1 cellular context compared by ENCODE assay signal in the genomic region with DNA sequence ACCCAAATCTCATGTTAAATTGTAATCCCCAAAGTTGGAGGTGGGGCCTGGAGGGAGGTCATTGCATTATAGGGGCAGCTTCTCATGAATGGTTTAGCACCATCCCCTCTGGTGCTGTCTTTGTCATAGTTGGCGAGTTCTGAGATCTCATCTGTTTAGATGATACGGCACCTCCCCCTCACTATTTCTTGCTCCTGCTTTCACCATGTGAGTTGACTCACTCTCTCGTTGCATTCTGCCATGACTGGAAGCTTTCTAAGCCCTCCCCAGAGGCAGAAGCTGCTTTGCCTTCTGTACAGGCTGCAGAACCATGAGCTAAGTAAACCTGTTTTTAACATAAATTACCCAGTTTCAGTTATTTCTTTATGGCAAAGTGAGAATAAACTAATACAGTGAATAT.
TF ChIP-seq lines count a peak whose summit lies in the region.

No MANE protein-coding gene starts in this region.

TF ChIP-seq in K562, 482 proteins besides CTCF, POLR2A, EP300 and RAD21 (continued from another document):
- TF ChIP-seq, protein P1, sequence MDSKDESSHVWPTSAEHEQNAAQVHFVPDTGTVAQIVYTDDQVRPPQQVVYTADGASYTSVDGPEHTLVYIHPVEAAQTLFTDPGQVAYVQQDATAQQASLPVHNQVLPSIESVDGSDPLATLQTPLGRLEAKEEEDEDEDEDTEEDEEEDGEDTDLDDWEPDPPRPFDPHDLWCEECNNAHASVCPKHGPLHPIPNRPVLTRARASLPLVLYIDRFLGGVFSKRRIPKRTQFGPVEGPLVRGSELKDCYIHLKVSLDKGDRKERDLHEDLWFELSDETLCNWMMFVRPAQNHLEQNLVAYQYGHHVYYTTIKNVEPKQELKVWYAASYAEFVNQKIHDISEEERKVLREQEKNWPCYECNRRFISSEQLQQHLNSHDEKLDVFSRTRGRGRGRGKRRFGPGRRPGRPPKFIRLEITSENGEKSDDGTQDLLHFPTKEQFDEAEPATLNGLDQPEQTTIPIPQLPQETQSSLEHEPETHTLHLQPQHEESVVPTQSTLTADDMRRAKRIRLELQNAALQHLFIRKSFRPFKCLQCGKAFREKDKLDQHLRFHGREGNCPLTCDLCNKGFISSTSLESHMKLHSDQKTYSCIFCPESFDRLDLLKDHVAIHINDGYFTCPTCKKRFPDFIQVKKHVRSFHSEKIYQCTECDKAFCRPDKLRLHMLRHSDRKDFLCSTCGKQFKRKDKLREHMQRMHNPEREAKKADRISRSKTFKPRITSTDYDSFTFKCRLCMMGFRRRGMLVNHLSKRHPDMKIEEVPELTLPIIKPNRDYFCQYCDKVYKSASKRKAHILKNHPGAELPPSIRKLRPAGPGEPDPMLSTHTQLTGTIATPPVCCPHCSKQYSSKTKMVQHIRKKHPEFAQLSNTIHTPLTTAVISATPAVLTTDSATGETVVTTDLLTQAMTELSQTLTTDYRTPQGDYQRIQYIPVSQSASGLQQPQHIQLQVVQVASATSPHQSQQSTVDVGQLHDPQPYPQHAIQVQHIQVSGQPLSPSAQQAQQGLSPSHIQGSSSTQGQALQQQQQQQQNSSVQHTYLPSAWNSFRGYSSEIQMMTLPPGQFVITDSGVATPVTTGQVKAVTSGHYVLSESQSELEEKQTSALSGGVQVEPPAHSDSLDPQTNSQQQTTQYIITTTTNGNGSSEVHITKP (IDR thresholded peaks at IDR 0.05; ENCODE audit: partially characterized antibody), result peak; percentile 38
- no peak for TF ChIP-seq ATF6 (CRISPR knock-in tag; IDR thresholded peaks at IDR 0.05)
- TF ChIP-seq, protein P2, sequence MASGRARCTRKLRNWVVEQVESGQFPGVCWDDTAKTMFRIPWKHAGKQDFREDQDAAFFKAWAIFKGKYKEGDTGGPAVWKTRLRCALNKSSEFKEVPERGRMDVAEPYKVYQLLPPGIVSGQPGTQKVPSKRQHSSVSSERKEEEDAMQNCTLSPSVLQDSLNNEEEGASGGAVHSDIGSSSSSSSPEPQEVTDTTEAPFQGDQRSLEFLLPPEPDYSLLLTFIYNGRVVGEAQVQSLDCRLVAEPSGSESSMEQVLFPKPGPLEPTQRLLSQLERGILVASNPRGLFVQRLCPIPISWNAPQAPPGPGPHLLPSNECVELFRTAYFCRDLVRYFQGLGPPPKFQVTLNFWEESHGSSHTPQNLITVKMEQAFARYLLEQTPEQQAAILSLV (tag; IDR thresholded peaks at IDR 0.05), result peak; percentile 78
- peak; percentile 7; the same call in 1 of the 2 replicates for TF ChIP-seq NFE2 (IDR thresholded peaks at IDR 0.05; ENCODE audit: low read depth)
- TF ChIP-seq HDAC6 (IDR thresholded peaks at IDR 0.05; ENCODE audit: low read depth, low read length), result no peak
- TF ChIP-seq ARID1B (IDR thresholded peaks at IDR 0.05), result peak; percentile 55
- no peak for TF ChIP-seq ZNF436 (CRISPR knock-in tag; IDR thresholded peaks at IDR 0.05)
- 0 out of 2 replicates have a peak, but pooled peaks have one; percentile 39 for TF ChIP-seq LEF1 (IDR thresholded peaks at IDR 0.05)
- peak; percentile 73 for TF ChIP-seq JUND (IDR thresholded peaks at IDR 0.05; ENCODE audit: borderline replicate concordance, low read depth, low read length)
- TF ChIP-seq JUND (tag; IDR thresholded peaks at IDR 0.05; ENCODE audit: borderline replicate concordance, low read depth, low read length), result 0 out of 3 replicates have a peak, but pooled peaks have one; percentile 39
- TF ChIP-seq EHMT2 (IDR thresholded peaks at IDR 0.05), result peak; percentile 78
- TF ChIP-seq CLOCK (CRISPR knock-in tag; IDR thresholded peaks at IDR 0.05; ENCODE audit: borderline replicate concordance), result no peak
- TF ChIP-seq, protein P3, sequence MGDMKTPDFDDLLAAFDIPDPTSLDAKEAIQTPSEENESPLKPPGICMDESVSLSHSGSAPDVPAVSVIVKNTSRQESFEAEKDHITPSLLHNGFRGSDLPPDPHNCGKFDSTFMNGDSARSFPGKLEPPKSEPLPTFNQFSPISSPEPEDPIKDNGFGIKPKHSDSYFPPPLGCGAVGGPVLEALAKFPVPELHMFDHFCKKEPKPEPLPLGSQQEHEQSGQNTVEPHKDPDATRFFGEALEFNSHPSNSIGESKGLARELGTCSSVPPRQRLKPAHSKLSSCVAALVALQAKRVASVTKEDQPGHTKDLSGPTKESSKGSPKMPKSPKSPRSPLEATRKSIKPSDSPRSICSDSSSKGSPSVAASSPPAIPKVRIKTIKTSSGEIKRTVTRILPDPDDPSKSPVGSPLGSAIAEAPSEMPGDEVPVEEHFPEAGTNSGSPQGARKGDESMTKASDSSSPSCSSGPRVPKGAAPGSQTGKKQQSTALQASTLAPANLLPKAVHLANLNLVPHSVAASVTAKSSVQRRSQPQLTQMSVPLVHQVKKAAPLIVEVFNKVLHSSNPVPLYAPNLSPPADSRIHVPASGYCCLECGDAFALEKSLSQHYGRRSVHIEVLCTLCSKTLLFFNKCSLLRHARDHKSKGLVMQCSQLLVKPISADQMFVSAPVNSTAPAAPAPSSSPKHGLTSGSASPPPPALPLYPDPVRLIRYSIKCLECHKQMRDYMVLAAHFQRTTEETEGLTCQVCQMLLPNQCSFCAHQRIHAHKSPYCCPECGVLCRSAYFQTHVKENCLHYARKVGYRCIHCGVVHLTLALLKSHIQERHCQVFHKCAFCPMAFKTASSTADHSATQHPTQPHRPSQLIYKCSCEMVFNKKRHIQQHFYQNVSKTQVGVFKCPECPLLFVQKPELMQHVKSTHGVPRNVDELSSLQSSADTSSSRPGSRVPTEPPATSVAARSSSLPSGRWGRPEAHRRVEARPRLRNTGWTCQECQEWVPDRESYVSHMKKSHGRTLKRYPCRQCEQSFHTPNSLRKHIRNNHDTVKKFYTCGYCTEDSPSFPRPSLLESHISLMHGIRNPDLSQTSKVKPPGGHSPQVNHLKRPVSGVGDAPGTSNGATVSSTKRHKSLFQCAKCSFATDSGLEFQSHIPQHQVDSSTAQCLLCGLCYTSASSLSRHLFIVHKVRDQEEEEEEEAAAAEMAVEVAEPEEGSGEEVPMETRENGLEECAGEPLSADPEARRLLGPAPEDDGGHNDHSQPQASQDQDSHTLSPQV (IDR thresholded peaks at IDR 0.05), result peak; percentile 21; the same call in 1 of the 2 replicates
- TF ChIP-seq MTA3 (IDR thresholded peaks at IDR 0.05; ENCODE audit: borderline replicate concordance), result no peak
- TF ChIP-seq NCOA4 (IDR thresholded peaks at IDR 0.05; ENCODE audit: partially characterized antibody), result no peak
- no peak for TF ChIP-seq CBX5 (IDR thresholded peaks at IDR 0.05; ENCODE audit: borderline replicate concordance, low read depth)
- TF ChIP-seq DIDO1 (tag; IDR thresholded peaks at IDR 0.05; ENCODE audit: low read depth), result no peak
- peak; percentile 12; the same call in 1 of the 2 replicates for TF ChIP-seq L3MBTL2 (IDR thresholded peaks at IDR 0.05)
- TF ChIP-seq HDAC1 (IDR thresholded peaks at IDR 0.05), result 0 out of 4 replicates have a peak, but pooled peaks of 1 of the 2 experiments have one; percentile 21
- TF ChIP-seq DPF2 (IDR thresholded peaks at IDR 0.05), result peak; percentile 59
- peak; percentile 6; the same call in 1 of the 2 replicates for TF ChIP-seq TAL1 (IDR thresholded peaks at IDR 0.05)
- peak; percentile 90 for TF ChIP-seq FOSL1 (tag; conservative IDR thresholded peaks at IDR 0.05)
- TF ChIP-seq CEBPG (CRISPR knock-in tag; IDR thresholded peaks at IDR 0.05), result peak; percentile 81
- TF ChIP-seq CEBPG (tag; conservative IDR thresholded peaks at IDR 0.05 in 1 of 2, IDR thresholded peaks at IDR 0.05 in 1 of 2), result no peak
- TF ChIP-seq SOX6 (IDR thresholded peaks at IDR 0.05), result peak; percentile 37; the same call in 1 of the 2 replicates
- peak; percentile 30; the same call in 1 of the 2 replicates for TF ChIP-seq SMARCE1 (IDR thresholded peaks at IDR 0.05)
- 0 out of 2 replicates have a peak, but pooled peaks have one; percentile 41 for TF ChIP-seq POLR2H (tag; IDR thresholded peaks at IDR 0.05; ENCODE audit: low read depth)
- TF ChIP-seq, protein P4, sequence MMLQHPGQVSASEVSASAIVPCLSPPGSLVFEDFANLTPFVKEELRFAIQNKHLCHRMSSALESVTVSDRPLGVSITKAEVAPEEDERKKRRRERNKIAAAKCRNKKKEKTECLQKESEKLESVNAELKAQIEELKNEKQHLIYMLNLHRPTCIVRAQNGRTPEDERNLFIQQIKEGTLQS (IDR thresholded peaks at IDR 0.05), result peak; percentile 85
- TF ChIP-seq, protein P4 (CRISPR knock-in tag; conservative IDR thresholded peaks at IDR 0.05), result no peak
- TF ChIP-seq RBM17 (IDR thresholded peaks at IDR 0.05; ENCODE audit: borderline replicate concordance, low read depth, low read length), result no peak
- peak; percentile 62; the same call in 1 of the 2 replicates for TF ChIP-seq SMARCA4 (IDR thresholded peaks at IDR 0.05)
- peak; percentile 96 for TF ChIP-seq TRIM24 (IDR thresholded peaks at IDR 0.05)
- no peak for TF ChIP-seq PML (IDR thresholded peaks at IDR 0.05; ENCODE audit: low read length)
